ENCODE assay signal across 14 cellular contexts in the genomic region with DNA sequence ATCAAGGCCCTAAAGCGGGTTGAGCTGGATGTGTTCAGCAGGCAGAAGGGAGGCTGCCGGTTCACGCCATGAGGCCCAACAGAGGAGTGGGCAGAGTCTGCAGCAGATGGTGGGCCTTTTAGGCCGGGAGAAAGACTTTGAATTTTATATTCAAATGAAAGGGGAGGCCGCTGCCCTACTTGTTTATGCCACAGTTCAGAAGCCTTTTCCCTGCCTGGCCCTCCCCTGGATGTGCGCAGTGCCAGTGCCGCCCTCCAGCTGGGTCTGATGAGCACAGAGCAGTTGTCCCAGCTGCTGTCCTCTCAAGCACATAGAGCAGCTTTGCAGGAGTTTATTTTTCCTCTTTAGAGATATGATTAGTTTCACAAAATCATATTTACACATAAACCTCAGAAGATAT.
"Had no signal": no experiment of that assay in that cellular context is flagged by ENCODE, and none has a peak within 500 bp of the region (broad histone marks: within the 10 kb centered on the region; RNA-seq: fewer than 3 reads in every experiment).

No MANE protein-coding gene starts in this region.

- H3K9me3 ChIP-seq: esophagus muscularis mucosa, heart left ventricle, lower lobe of right lung, mucosa of descending colon had no signal

- FAIRE-seq: endometrium, urothelium cell line had no signal

- DNase-seq: activated CD4-positive, alpha-beta T cell treated with anti-CD3 and anti-CD28 coated beads for 48 hours; activated naive CD4-positive, alpha-beta T cell treated with anti-CD3 and anti-CD28 coated beads for 36 hours; foreskin fibroblast; heart left ventricle; kidney glomerular epithelial cell; lower lobe of right lung; mucosa of descending colon; stimulated activated CD4-positive, alpha-beta T cell treated with anti-CD3 and anti-CD28 coated beads, Interleukin-2, amount 100 ng/mL, for 48 hours; stimulated activated naive CD4-positive, alpha-beta T cell treated with Interleukin-2 at 50 U/mL for 16 hours had no signal

- H3K27ac ChIP-seq: esophagus muscularis mucosa, heart left ventricle, lower lobe of right lung had no signal

- H3K27me3 ChIP-seq: esophagus muscularis mucosa, heart left ventricle had no signal

- H3K4me3 ChIP-seq: esophagus muscularis mucosa, heart left ventricle, lower lobe of right lung, mucosa of descending colon had no signal

- ATAC-seq: heart left ventricle; lower lobe of right lung; mucosa of descending colon; natural killer cell treated with Interleukin-12 subunit alpha and Interleukin-12 subunit beta and Interleukin-15 and Interleukin-18, amount 100 ng/mL, for 72 hours; SK-N-SH treated with all-trans-retinoic acid at 6 μM for 48 hours had no signal

- H3K4me1 ChIP-seq: lower lobe of right lung had no signal

- H3K36me3 ChIP-seq: lower lobe of right lung had no signal
